ENCODE assay signal across 8 cellular contexts in genomic region chr5:149632311-149633251, GRCh38. TPM values are rescaled to one million over a fixed set of nuclear protein-coding genes. Genes with fewer than 3 reads are reported as not detected.
DNase-seq lines count a peak whose midpoint lies in the region; ATAC-seq and TF ChIP-seq lines count a peak whose summit lies in the region.

No MANE protein-coding gene starts in this region.

- no peak overlapping the region for H3K4me3 ChIP-seq in fibroblast of pulmonary artery (replicated peaks; ENCODE audit: low read depth, low read length)

- no peak for TF ChIP-seq CTCF in fibroblast of pulmonary artery (IDR thresholded peaks at IDR 0.05; ENCODE audit: low read length, missing control alignments)

- DNase-seq in RKO (ENCODE audit: low spot score) (peak; percentile 27), fibroblast of pulmonary artery (ENCODE audit: low read depth) (peak; percentile 80), renal cortical epithelial cell (ENCODE audit: low read depth) (peak; percentile 93), SHP77 treated with DMSO at 0.1 percent for 48 hours (lab: John Stamatoyannopoulos, UW) (no peak)

- ATAC-seq in GM21529 (IDR thresholded peaks at IDR 0.05; ENCODE audit: unreplicated experiment) (peak; percentile 51), HG02840 (IDR thresholded peaks at IDR 0.05; ENCODE audit: low FRiP score, unreplicated experiment) (no peak), GM19397 (IDR thresholded peaks at IDR 0.05; ENCODE audit: unreplicated experiment) (no peak), HG03139 (IDR thresholded peaks at IDR 0.05; ENCODE audit: unreplicated experiment) (no peak)

RNA-seq across cellular contexts. Expression of gene ARHGEF37, which starts 51.3 kb away (rescaled TPM):
- 10.2 and 10.8 TPM in 2 replicates for total RNA-seq in renal cortical epithelial cell
